ENCODE assay signal across 12 cellular contexts in genomic region chrX:118730500-118731247, GRCh38. TPM values are rescaled to one million over a fixed set of nuclear protein-coding genes. Genes with fewer than 3 reads are reported as not detected.
DNase-seq lines count a peak whose midpoint lies in the region; ATAC-seq and TF ChIP-seq lines count a peak whose summit lies in the region.
"Had no signal": no experiment of that assay in that cellular context is flagged by ENCODE, and none has a peak within 500 bp of the region (broad histone marks: within the 10 kb centered on the region; RNA-seq: fewer than 3 reads in every experiment).

No MANE protein-coding gene starts in this region.

- H3K4me1 ChIP-seq in HCT116 (ENCODE audit: control insufficient read depth in 1 of 2, insufficient read depth in 2 of 2, low read length in 2 of 2) (peaks cover 18 to 33% of the 10 kb centered on the region in 2 experiments), suprapubic skin (peaks cover 11% of the 10 kb centered on the region)
- no peaks in the 10 kb centered on the region for H3K4me1 ChIP-seq in CD4-positive, alpha-beta memory T cell (ENCODE audit: insufficient read depth, low read length)

- in situ Hi-C loops in astrocyte of the spinal cord (cut with HindIII; ENCODE audit: low sequenced_read_pairs) = no loop called here

- no peak for TF ChIP-seq RAD21 in HCT116 (IDR thresholded peaks at IDR 0.05; ENCODE audit: low read depth)

- H3K27me3 Mint-ChIP-seq in CD4-positive, alpha-beta memory T cell = peaks cover 3% of the 10 kb centered on the region in 2 donors
- H3K27me3 Mint-ChIP-seq: progenitor cell of endocrine pancreas had no signal

- H3K9ac ChIP-seq in HCT116 (ENCODE audit: low read length) = no peak overlapping the region

- H3K27me3 ChIP-seq in HCT116 (ENCODE audit: insufficient read depth, low read length) (no peaks in the 10 kb centered on the region), suprapubic skin (no peaks in the 10 kb centered on the region)
- H3K27me3 ChIP-seq in CD4-positive, alpha-beta memory T cell (ENCODE audit: insufficient read depth, low read length) = no peaks in the 10 kb centered on the region

- DNase-seq in HCT116 (ENCODE audit: low read depth, low spot score) (no peak), astrocyte of the spinal cord (ENCODE audit: low read depth, low spot score) (peak; percentile 65), iris pigment epithelial cell (ENCODE audit: low read depth) (peak; percentile 63), suprapubic skin (ENCODE audit: low spot score in 2 of 2) (no peak), NOMO-1 treated with DMSO at 0.1 percent for 48 hours (lab: John Stamatoyannopoulos, UW; ENCODE audit: unreplicated experiment) (no peak)
- no peak for DNase-seq in activated CD4-positive, alpha-beta T cell treated with anti-CD3 and anti-CD28 coated beads for 48 hours
- DNase-seq in activated CD4-positive, alpha-beta T cell treated with anti-CD3 and anti-CD28 coated beads, Interleukin-2, amount 50 U/mL, for 48 hours = no peak
- DNase-seq in CD4-positive, alpha-beta memory T cell = no peak
- DNase-seq: activated CD4-positive, alpha-beta T cell treated with anti-CD3 and anti-CD28 coated beads, Interleukin-2, amount 10 ng/mL, durations not matched to agents 7 days and 5 days; NCI-H1417; Right ventricle myocardium superior had no signal

- H4K20me1 ChIP-seq in HCT116 (ENCODE audit: insufficient read depth) = no peaks in the 10 kb centered on the region

- peak overlapping the region; percentile 46 for H3K4me2 ChIP-seq in HCT116 (ENCODE audit: low read length)

- no peak overlapping the region for H3K4me3 Mint-ChIP-seq in CD4-positive, alpha-beta memory T cell
- H3K4me3 Mint-ChIP-seq: activated CD4-positive, alpha-beta T cell treated with anti-CD3 and anti-CD28 coated beads, Interleukin-2, amount 10 ng/mL, durations not matched to agents 7 days and 5 days had no signal

- TF ChIP-seq CTCF in HCT116 (IDR thresholded peaks at IDR 0.05 in 2 of 3, conservative IDR thresholded peaks at IDR 0.05 in 1 of 3; ENCODE audit: borderline replicate concordance in 1 of 3, insufficient read depth in 1 of 3, low read depth in 2 of 3, low read length in 2 of 3) = no peak
- no peak for TF ChIP-seq CTCF in astrocyte of the spinal cord (IDR thresholded peaks at IDR 0.05; ENCODE audit: low read depth, low read length)
- no peak for TF ChIP-seq CTCF in suprapubic skin (IDR thresholded peaks at IDR 0.05)

- BruUV-seq in HCT116 (replicated peaks; lab: Mats Ljungman, UMichigan) = no TSS peak

- H3K9me2 ChIP-seq in HCT116 (ENCODE audit: insufficient read depth) = no peaks in the 10 kb centered on the region

- H3K4me3 ChIP-seq in HCT116 (replicated peaks in 1 of 2; ENCODE audit: low read depth in 1 of 2, low read length in 2 of 2) (no peak overlapping the region), astrocyte of the spinal cord (ENCODE audit: low read depth, low read length) (no peak overlapping the region), suprapubic skin (peak overlapping the region; percentile 14)
- no peak overlapping the region for H3K4me3 ChIP-seq in CD4-positive, alpha-beta memory T cell (ENCODE audit: low read length in 2 of 2)

- H2AFZ ChIP-seq in HCT116 (ENCODE audit: low read depth, low read length, poor library complexity, severe bottlenecking) = no peak overlapping the region

- peaks cover 3% of the 10 kb centered on the region; the same call in 1 of the 2 replicates for H3K79me2 ChIP-seq in HCT116 (ENCODE audit: insufficient read depth, low read length)

- no peaks in the 10 kb centered on the region for H3K36me3 Mint-ChIP-seq in CD4-positive, alpha-beta memory T cell

- H3K9me3 Mint-ChIP-seq in CD4-positive, alpha-beta memory T cell = peaks cover 0 to 16% (median 0%) of the 10 kb centered on the region in 8 donors
- H3K9me3 Mint-ChIP-seq: activated CD4-positive, alpha-beta T cell treated with anti-CD3 and anti-CD28 coated beads, Interleukin-2, amount 10 ng/mL, durations not matched to agents 7 days and 5 days had no signal

- intact Hi-C loops in HCT116 (cut with micrococcal nuclease) = no loop called here
- intact Hi-C loops in CD4-positive, alpha-beta memory T cell (cut with micrococcal nuclease) = no loop called here

- CTCF ChIA-PET in HCT116 (lab: Charles Lee) = no interaction called here
- CTCF ChIA-PET in CD4-positive, alpha-beta memory T cell (lab: Charles Lee; ENCODE audit: partially characterized antibody) = no interaction called here

- no peak for TF ChIP-seq EP300 in suprapubic skin (IDR thresholded peaks at IDR 0.05)

- POLR2A ChIA-PET in HCT116 (lab: Charles Lee) = no interaction called here
- POLR2A ChIA-PET in CD4-positive, alpha-beta memory T cell (lab: Charles Lee; ENCODE audit: partially characterized antibody) = no interaction called here

- ATAC-seq in HCT116 = no peak

- no peak overlapping the region for H3K27ac Mint-ChIP-seq in CD4-positive, alpha-beta memory T cell
- H3K27ac Mint-ChIP-seq: activated CD4-positive, alpha-beta T cell treated with anti-CD3 and anti-CD28 coated beads, Interleukin-2, amount 10 ng/mL, durations not matched to agents 7 days and 5 days; progenitor cell of endocrine pancreas had no signal

- no peaks in the 10 kb centered on the region for H3K36me3 ChIP-seq in HCT116 (ENCODE audit: control insufficient read depth in 1 of 2, insufficient read depth in 2 of 2, low read length in 2 of 2)
- no peaks in the 10 kb centered on the region for H3K36me3 ChIP-seq in suprapubic skin
- no peaks in the 10 kb centered on the region for H3K36me3 ChIP-seq in CD4-positive, alpha-beta memory T cell (ENCODE audit: insufficient read depth, low read length)

- RAD21 ChIA-PET in HCT116 (lab: Charles Lee; ENCODE audit: low non-redundant PET in 1 of 2, low total read pairs in 2 of 2, uncharacterized antibody in 2 of 2, unreplicated experiment in 2 of 2) = no interaction called here

- no peak overlapping the region for H3K27ac ChIP-seq in HCT116 (ENCODE audit: low read depth, low read length)
- peak overlapping the region; percentile 59 for H3K27ac ChIP-seq in suprapubic skin
- H3K27ac ChIP-seq in CD4-positive, alpha-beta memory T cell (ENCODE audit: low read depth, low read length) = no peak overlapping the region

- H3K4me1 Mint-ChIP-seq in CD4-positive, alpha-beta memory T cell = peaks cover 1 to 8% (median 5%) of the 10 kb centered on the region in 4 donors

- no peaks in the 10 kb centered on the region for H3K9me3 ChIP-seq in HCT116 (ENCODE audit: control insufficient read depth in 1 of 2, insufficient read depth in 1 of 2, low read depth in 1 of 2, low read length in 2 of 2)
- H3K9me3 ChIP-seq in suprapubic skin = no peaks in the 10 kb centered on the region
- H3K9me3 ChIP-seq in CD4-positive, alpha-beta memory T cell (ENCODE audit: control insufficient read depth in 1 of 2, low read length in 2 of 2) = no peaks in the 10 kb centered on the region

- TF ChIP-seq POLR2A in HCT116 (IDR thresholded peaks at IDR 0.05; ENCODE audit: borderline replicate concordance, extremely low read depth, insufficient read depth, insufficient read length) (no peak), suprapubic skin (IDR thresholded peaks at IDR 0.05) (no peak)

- 56% methylated on average over 4 of the region's 4 CpGs for WGBS in suprapubic skin

TF ChIP-seq in HCT116, 20 proteins besides CTCF, POLR2A, EP300 and RAD21:
- TF ChIP-seq EZH2phosphoT487 (IDR thresholded peaks at IDR 0.05; ENCODE audit: borderline replicate concordance) = no peak
- TF ChIP-seq FOSL1 (IDR thresholded peaks at IDR 0.05; ENCODE audit: low read depth) = peak; percentile 35; the same call in 1 of the 2 replicates
- TF ChIP-seq YY1 (IDR thresholded peaks at IDR 0.05; ENCODE audit: extremely low read depth, insufficient replicate concordance, low read depth, low read length) = no peak
- TF ChIP-seq SRF (IDR thresholded peaks at IDR 0.05; ENCODE audit: low read depth) = peak; percentile 36; the same call in 1 of the 2 replicates

RNA-seq across cellular contexts. Expression of gene IL13RA1, which starts 3.3 kb away (rescaled TPM):
- total RNA-seq in HCT116 (2021; ENCODE audit: unreplicated experiment) (28.2 TPM), suprapubic skin (10 to 100 TPM; 20.7 to 26.2 (median 24.8) TPM)
- polyA plus RNA-seq in HCT116 (2012) = 10.6 and 11.3 TPM in 2 replicates
- total RNA-seq in CD4-positive, alpha-beta memory T cell = under 1 TPM; 0.79 to 0.94 TPM
- polyA plus RNA-seq in CD4-positive, alpha-beta memory T cell = under 1 TPM in 1 of 2 donors, not detected in 1; 0.38 TPM

Comparison
In these comparisons a context has a peak if more than half of its experiments do, and no peak if none do; other contexts are left out.
1. DNase-seq: peak in astrocyte of the spinal cord (single experiment) and iris pigment epithelial cell (single experiment); none in HCT116 (single experiment), suprapubic skin (0 of 2), NOMO-1 treated with DMSO at 0.1 percent for 48 hours (single experiment), activated CD4-positive, alpha-beta T cell treated with anti-CD3 and anti-CD28 coated beads for 48 hours (single experiment), activated CD4-positive, alpha-beta T cell treated with anti-CD3 and anti-CD28 coated beads, Interleukin-2, amount 50 U/mL, for 48 hours (0 of 2) and CD4-positive, alpha-beta memory T cell (0 of 5).
2. RNA of gene IL13RA1, which starts 3.3 kb away (total RNA-seq): 28.2 TPM in HCT116 (single experiment) and 20.7 to 26.2 TPM in suprapubic skin; 0.79 to 0.94 TPM in CD4-positive, alpha-beta memory T cell; every median in the first group is over 10 times any median in the second.